In genomic region chr20:22529150-22530019, GRCh38 we compare ENCODE assay signal across 1 cellular context.
TF ChIP-seq lines count a peak whose summit lies in the region.

No MANE protein-coding gene starts in this region.

TF ChIP-seq in HepG2, 621 proteins besides CTCF, POLR2A, EP300 and RAD21 (continued from another document):
- TF ChIP-seq ZNF275 (CRISPR knock-in tag; IDR thresholded peaks at IDR 0.05; ENCODE audit: borderline replicate concordance) = no peak
TF ChIP-seq in HepG2: peak in this region for 26.
